2 cellular contexts compared by ENCODE assay signal in the genomic region with DNA sequence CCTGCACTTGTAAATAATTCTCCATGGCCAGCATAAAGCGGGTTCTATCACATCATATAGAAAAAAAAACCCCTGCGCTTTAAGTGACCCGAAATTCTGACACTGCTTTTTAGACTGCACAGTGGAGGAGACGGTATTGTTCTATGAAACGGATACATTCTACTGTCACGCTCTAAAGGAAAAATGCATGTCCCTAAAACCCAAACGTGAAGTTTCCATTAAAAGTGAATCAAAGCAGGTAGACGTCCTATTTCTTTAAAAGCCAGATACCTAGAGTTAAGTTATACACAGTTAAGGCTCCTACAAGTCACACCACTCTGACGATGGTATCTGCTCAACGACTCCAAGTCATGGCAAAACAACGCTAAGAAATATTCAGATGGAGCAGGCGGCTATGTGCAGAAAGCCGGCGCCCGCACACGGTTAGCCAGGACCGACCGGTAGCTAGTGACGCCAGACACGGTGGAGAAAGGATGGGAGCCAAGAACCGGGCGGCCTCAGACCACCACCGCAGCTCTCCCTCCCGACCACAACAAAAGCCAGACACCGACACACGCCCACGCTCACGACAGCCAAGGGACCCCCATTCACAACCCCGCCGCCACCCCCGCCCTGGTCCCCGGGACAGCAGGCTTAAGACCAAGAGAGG.
TF ChIP-seq lines count a peak whose summit lies in the region.

No MANE protein-coding gene starts in this region.

TF ChIP-seq in HCT116, 20 proteins besides CTCF, POLR2A, EP300 and RAD21:
- TF ChIP-seq TCF7L2 (IDR thresholded peaks at IDR 0.05; ENCODE audit: borderline replicate concordance, extremely low read depth, insufficient read depth, insufficient read length) (peak; percentile 45), ELF1 (IDR thresholded peaks at IDR 0.05; ENCODE audit: borderline replicate concordance, low read depth) (no peak)

TF ChIP-seq in GM12878, 131 proteins besides CTCF, POLR2A, EP300 and RAD21:
- 0 out of 2 replicates have a peak, but pooled peaks have one; percentile 50 for TF ChIP-seq TCF7 (IDR thresholded peaks at IDR 0.05; ENCODE audit: borderline replicate concordance)
- 0 out of 4 replicates have a peak, but pooled peaks of 1 of the 2 experiments have one; percentile 8 for TF ChIP-seq IKZF2 (IDR thresholded peaks at IDR 0.05)
- no peak for TF ChIP-seq MTA3 (IDR thresholded peaks at IDR 0.05; ENCODE audit: borderline replicate concordance, low read length)
- no peak for TF ChIP-seq PAX5 (IDR thresholded peaks at IDR 0.05; ENCODE audit: borderline replicate concordance, low read depth, low read length)
- TF ChIP-seq EGR1 (IDR thresholded peaks at IDR 0.05; ENCODE audit: borderline replicate concordance in 1 of 2, low read depth in 2 of 2, low read length in 2 of 2), result peak in 1 of 2 experiments; percentile 73; a peak in 2 of 3 replicates
